1 cellular context compared by ENCODE assay signal in the genomic region with DNA sequence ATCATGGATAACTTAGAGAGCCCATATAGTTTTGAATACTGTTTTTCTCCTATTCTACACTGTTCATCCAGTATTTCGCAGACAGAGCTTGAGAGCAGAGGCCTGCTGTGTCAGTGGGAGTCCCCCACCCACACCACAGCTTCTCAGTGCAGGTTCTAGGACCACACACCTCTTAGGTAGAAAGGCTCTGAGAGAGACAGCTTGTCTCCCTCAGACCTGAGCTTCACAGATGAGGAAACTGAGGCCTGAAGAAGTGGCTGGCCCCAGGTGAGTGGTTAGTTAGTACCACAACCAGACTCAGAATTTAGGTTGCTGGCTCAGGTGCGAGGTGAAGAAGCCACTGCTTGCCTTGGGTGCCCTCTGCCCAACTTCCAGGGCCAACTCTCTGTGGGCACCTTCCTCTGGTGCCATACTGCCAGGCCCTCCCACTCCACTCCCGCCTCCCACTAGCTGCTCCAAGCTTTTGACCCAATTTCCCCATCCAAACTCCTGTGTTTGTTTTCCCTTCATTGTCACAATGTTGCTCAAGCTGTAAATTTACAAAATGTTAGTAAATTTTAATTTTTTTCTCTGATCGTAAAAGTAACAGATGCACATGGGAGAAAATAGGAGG.
TF ChIP-seq lines count a peak whose summit lies in the region.

No MANE protein-coding gene starts in this region.

TF ChIP-seq in H1, 55 proteins besides CTCF, POLR2A, EP300 and RAD21:
- no peak for TF ChIP-seq SIN3A (conservative IDR thresholded peaks at IDR 0.05 in 1 of 2, IDR thresholded peaks at IDR 0.05 in 1 of 2; ENCODE audit: low read depth in 1 of 2, low read length in 2 of 2)
- TF ChIP-seq ATF3 (IDR thresholded peaks at IDR 0.05; ENCODE audit: insufficient read depth, low read depth, low read length) = no peak
- no peak for TF ChIP-seq GTF2F1 (IDR thresholded peaks at IDR 0.05; ENCODE audit: borderline replicate concordance, low read depth, low read length)
- no peak for TF ChIP-seq YY1 (IDR thresholded peaks at IDR 0.05; ENCODE audit: low read depth, low read length)
- TF ChIP-seq JUND (IDR thresholded peaks at IDR 0.05; ENCODE audit: low read length) = no peak
- no peak for TF ChIP-seq CHD2 (IDR thresholded peaks at IDR 0.05; ENCODE audit: low read length)
- no peak for TF ChIP-seq PHF8 (conservative IDR thresholded peaks at IDR 0.05; ENCODE audit: low read depth, low read length)
- no peak for TF ChIP-seq KDM5A (IDR thresholded peaks at IDR 0.05; ENCODE audit: low read length)
- no peak for TF ChIP-seq CBX5 (IDR thresholded peaks at IDR 0.05; ENCODE audit: low read depth, low read length)
- TF ChIP-seq SP1 (IDR thresholded peaks at IDR 0.05; ENCODE audit: low read depth, low read length) = no peak
- no peak for TF ChIP-seq NRF1 (IDR thresholded peaks at IDR 0.05; ENCODE audit: low read depth, low read length)
- no peak for TF ChIP-seq TAF1 (IDR thresholded peaks at IDR 0.05; ENCODE audit: low read depth, low read length)
- TF ChIP-seq FOSL1 (IDR thresholded peaks at IDR 0.05; ENCODE audit: insufficient read depth, low read depth, low read length) = no peak
